11 cellular contexts compared by ENCODE assay signal in the genomic region with DNA sequence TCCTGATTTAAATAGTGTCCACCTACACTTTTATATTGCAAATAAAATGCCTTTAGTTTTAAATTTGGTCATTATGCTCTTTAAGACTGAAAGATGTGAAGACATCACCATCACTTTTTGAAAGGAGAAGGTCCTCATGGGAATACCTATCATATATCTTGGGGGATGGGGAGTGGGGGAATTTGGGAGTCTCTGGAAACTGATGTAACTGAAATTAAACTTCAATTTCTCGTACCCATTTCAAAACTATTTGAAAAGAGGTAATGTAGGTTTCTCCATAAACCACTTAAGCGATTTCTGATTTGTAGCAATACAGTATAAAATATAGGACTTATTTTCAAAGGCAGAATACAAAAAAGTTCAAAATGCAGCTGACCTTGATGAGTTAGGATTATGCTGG. TPM values are rescaled to one million over a fixed set of nuclear protein-coding genes. Genes with fewer than 3 reads are reported as not detected.
DNase-seq lines count a peak whose midpoint lies in the region; ATAC-seq and TF ChIP-seq lines count a peak whose summit lies in the region.
"Had no signal": no experiment of that assay in that cellular context is flagged by ENCODE, and none has a peak within 500 bp of the region (broad histone marks: within the 10 kb centered on the region; RNA-seq: fewer than 3 reads in every experiment).

No MANE protein-coding gene starts in this region.

- TF ChIP-seq POLR2A in gastrocnemius medialis (IDR thresholded peaks at IDR 0.05) = no peak

- H3K4me1 ChIP-seq in SJCRH30 (no peaks in the 10 kb centered on the region), fibroblast of lung (ENCODE audit: control insufficient read depth, extremely low read depth, insufficient read depth, low read length) (peaks cover 5% of the 10 kb centered on the region), gastrocnemius medialis (peaks cover 21 to 29% of the 10 kb centered on the region in 2 donors)
- peaks cover 22% of the 10 kb centered on the region for H3K4me1 ChIP-seq in effector memory CD4-positive, alpha-beta T cell (ENCODE audit: control insufficient read depth, insufficient read depth, low read length, poor library complexity, severe bottlenecking)

- H3K36me3 ChIP-seq in SJCRH30 (peaks cover 8% of the 10 kb centered on the region), fibroblast of lung (ENCODE audit: control insufficient read depth, insufficient read depth, low read length) (no peaks in the 10 kb centered on the region), gastrocnemius medialis (peaks cover 0 to 9% of the 10 kb centered on the region in 2 donors)
- no peaks in the 10 kb centered on the region for H3K36me3 ChIP-seq in effector memory CD4-positive, alpha-beta T cell (ENCODE audit: control insufficient read depth, insufficient read depth, low read length)
- H3K36me3 ChIP-seq: neutrophil had no signal

- H2AFZ ChIP-seq in fibroblast of lung (ENCODE audit: low read length) = no peak overlapping the region

- 0 out of 2 replicates have a peak, but pooled peaks cover 11% of the 10 kb centered on the region for H3K9me3 ChIP-seq in SJCRH30 (replicated peaks)
- no peaks in the 10 kb centered on the region for H3K9me3 ChIP-seq in fibroblast of lung (ENCODE audit: control insufficient read depth, insufficient read depth, low read depth, low read length)
- no peaks in the 10 kb centered on the region for H3K9me3 ChIP-seq in gastrocnemius medialis
- H3K9me3 ChIP-seq in effector memory CD4-positive, alpha-beta T cell (ENCODE audit: control insufficient read depth, low read length) = no peaks in the 10 kb centered on the region
- H3K9me3 ChIP-seq: neutrophil had no signal

- H3K4me3 Mint-ChIP-seq in T-helper 1 cell treated with Interleukin-12 subunit alpha and Interleukin-12 subunit beta and Interleukin-4 antibody, amounts not matched to agents 30 μg/mL and 1 μg/mL, for 36 hours = peak overlapping the region; percentile 27

- H3K4me3 ChIP-seq in SJCRH30 = peak overlapping the region; percentile 87
- peak overlapping the region; percentile 87 to 97 (median 94) for H3K4me3 ChIP-seq in fibroblast of lung (replicated peaks in 1 of 4; ENCODE audit: control extremely low read depth in 1 of 4, insufficient read depth in 1 of 4, low read depth in 3 of 4, low read length in 4 of 4)
- H3K4me3 ChIP-seq in gastrocnemius medialis = peak overlapping the region in 3 of 4 donors; percentile 82 to 99 (median 91)
- H3K4me3 ChIP-seq in effector memory CD4-positive, alpha-beta T cell (ENCODE audit: insufficient read depth, low read depth, low read length, poor library complexity, severe bottlenecking) = no peak overlapping the region

- no peak overlapping the region; the same call in 1 of the 2 replicates for H3K27ac ChIP-seq in SJCRH30
- no peak overlapping the region for H3K27ac ChIP-seq in fibroblast of lung (ENCODE audit: insufficient read depth, low read length)
- no peak overlapping the region for H3K27ac ChIP-seq in gastrocnemius medialis
- no peak overlapping the region for H3K27ac ChIP-seq in effector memory CD4-positive, alpha-beta T cell (ENCODE audit: insufficient read depth, low read length, poor library complexity, severe bottlenecking)
- H3K27ac ChIP-seq: neutrophil had no signal

- peaks cover 3% of the 10 kb centered on the region for H3K27me3 Mint-ChIP-seq in T-helper 1 cell treated with Interleukin-12 subunit alpha and Interleukin-12 subunit beta and Interleukin-4 antibody, amounts not matched to agents 30 μg/mL and 1 μg/mL, for 36 hours (ENCODE audit: low read depth)
- H3K27me3 Mint-ChIP-seq: T-helper 17 cell had no signal

- H3K4me2 ChIP-seq in fibroblast of lung (ENCODE audit: extremely low read depth, insufficient read depth, low read length) = peak overlapping the region; percentile 100

- H3K36me3 Mint-ChIP-seq in T-helper 1 cell treated with Interleukin-12 subunit alpha and Interleukin-12 subunit beta and Interleukin-4 antibody, amounts not matched to agents 30 μg/mL and 1 μg/mL, for 36 hours (ENCODE audit: low read depth) = peaks cover 21% of the 10 kb centered on the region

- peaks cover 15% of the 10 kb centered on the region for H3K9me3 Mint-ChIP-seq in T-helper 1 cell treated with Interleukin-12 subunit alpha and Interleukin-12 subunit beta and Interleukin-4 antibody, amounts not matched to agents 30 μg/mL and 1 μg/mL, for 36 hours

- DNase-seq in T-helper 1 cell = no peak
- no peak for DNase-seq in SJCRH30
- DNase-seq in fibroblast of lung (ENCODE audit: low read depth in 2 of 2) = no peak
- no peak for DNase-seq in gastrocnemius medialis
- DNase-seq in effector memory CD4-positive, alpha-beta T cell = no peak
- no peak for DNase-seq in RPMI8226
- no peak for DNase-seq in stimulated activated CD4-positive, alpha-beta T cell treated with anti-CD3 and anti-CD28 coated beads, Interleukin-2, amount 100 ng/mL, for 24 hours
- DNase-seq: cerebellar nuclear complex, T-helper 17 cell had no signal

- intact Hi-C loops in gastrocnemius medialis (cut with DNase I; ENCODE audit: low total_unique reads) = loop anchor here (2.0 kb wide), 2 partner anchors 131 to 761 kb away; a partner anchor contains a TSS

- H3K27me3 ChIP-seq in SJCRH30 (no peaks in the 10 kb centered on the region), fibroblast of lung (ENCODE audit: control insufficient read depth, insufficient read depth, low read length) (no peaks in the 10 kb centered on the region), gastrocnemius medialis (no peaks in the 10 kb centered on the region)
- no peaks in the 10 kb centered on the region for H3K27me3 ChIP-seq in effector memory CD4-positive, alpha-beta T cell (replicated peaks; ENCODE audit: control insufficient read depth, insufficient read depth, low read length, poor library complexity, severe bottlenecking)
- H3K27me3 ChIP-seq: neutrophil had no signal

- ATAC-seq in gastrocnemius medialis = no peak
- ATAC-seq: T-helper 17 cell had no signal

- TF ChIP-seq CTCF in fibroblast of lung (conservative IDR thresholded peaks at IDR 0.05 in 1 of 2, IDR thresholded peaks at IDR 0.05 in 1 of 2; ENCODE audit: low read depth in 1 of 2, low read length in 2 of 2) (no peak), gastrocnemius medialis (IDR thresholded peaks at IDR 0.05 in 4 of 5, conservative IDR thresholded peaks at IDR 0.05 in 1 of 5) (no peak)

- H3K9ac ChIP-seq in fibroblast of lung (ENCODE audit: insufficient read depth, low read length) = no peak overlapping the region

- H3K4me1 Mint-ChIP-seq in T-helper 1 cell treated with Interleukin-12 subunit alpha and Interleukin-12 subunit beta and Interleukin-4 antibody, amounts not matched to agents 30 μg/mL and 1 μg/mL, for 36 hours (ENCODE audit: low read depth) = peaks cover 33% of the 10 kb centered on the region

- no peak overlapping the region for H3K27ac Mint-ChIP-seq in T-helper 1 cell treated with Interleukin-12 subunit alpha and Interleukin-12 subunit beta and Interleukin-4 antibody, amounts not matched to agents 30 μg/mL and 1 μg/mL, for 36 hours

- in situ Hi-C loops in gastrocnemius medialis (cut with MboI; ENCODE audit: low sequenced_read_pairs in 4 of 4) = loop anchor here in 3 of 4 donors (10.0 to 25.0 kb wide), 3 partner anchors 431 to 759 kb away; a partner anchor contains a TSS

- peaks cover 35% of the 10 kb centered on the region for H3K79me2 ChIP-seq in fibroblast of lung (ENCODE audit: control insufficient read depth, insufficient read depth, low read length)

- H4K20me1 ChIP-seq in fibroblast of lung (ENCODE audit: control insufficient read depth, extremely low read depth, insufficient read depth, low read length) = no peaks in the 10 kb centered on the region

RNA-seq across cellular contexts. Expression of a gene that starts 0.9 kb away (rescaled TPM):
- total RNA-seq in SJCRH30 (2014; rRNA removed; shearing (Covaris generic)) = 43.5 and 50.6 TPM in 2 replicates
- total RNA-seq in fibroblast of lung (18.5 and 22.1 TPM in 2 replicates), gastrocnemius medialis (1 to 10 TPM; 1.7 to 4.9 (median 3.4) TPM)
- 25.2 and 43.7 TPM in 2 replicates for polyA plus RNA-seq in fibroblast of lung
- polyA plus RNA-seq in fibroblast of lung (2012) = 14.9 and 21.1 TPM in 2 replicates
- polyA minus RNA-seq in fibroblast of lung (ENCODE audit: low replicate concordance) = 2.3 and 3.8 TPM in 2 replicates

RNA-seq across cellular contexts. Expression of a gene that starts 2.2 kb away (rescaled TPM):
- 24.8 and 28.8 TPM in 2 replicates for total RNA-seq in SJCRH30 (2014; rRNA removed; shearing (Covaris generic))
- 23.1 and 26.7 TPM in 2 replicates for total RNA-seq in fibroblast of lung
- 24.7 and 37.4 TPM in 2 replicates for polyA plus RNA-seq in fibroblast of lung
- 8.9 and 14.9 TPM in 2 replicates for polyA plus RNA-seq in fibroblast of lung (2012)
- 20.5 and 33.1 TPM in 2 replicates for polyA minus RNA-seq in fibroblast of lung (ENCODE audit: low replicate concordance)
- total RNA-seq in gastrocnemius medialis = 1 to 10 TPM; 1.5 to 6.2 (median 3.5) TPM
